In the genomic region with DNA sequence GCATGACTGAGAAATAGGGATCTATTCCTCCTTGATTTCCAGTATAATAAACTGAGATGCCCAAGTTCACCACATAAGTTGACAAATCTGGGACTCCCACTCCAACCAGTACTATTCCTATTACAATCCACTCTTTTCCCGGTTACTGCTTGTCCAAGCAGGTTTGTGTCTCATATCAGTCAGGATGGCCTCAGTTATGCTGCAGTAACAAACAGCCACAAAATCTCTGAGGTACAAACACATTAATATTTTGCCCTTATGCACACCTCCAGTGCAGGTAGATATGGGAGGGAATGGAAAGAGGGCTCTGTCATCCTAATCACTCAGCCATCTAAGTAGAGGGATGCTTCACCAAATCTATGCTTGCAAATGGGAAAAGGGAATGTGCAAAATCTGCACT, we compare ENCODE assay signal across 11 cellular contexts.
"Had no signal": no experiment of that assay in that cellular context is flagged by ENCODE, and none has a peak within 500 bp of the region (broad histone marks: within the 10 kb centered on the region; RNA-seq: fewer than 3 reads in every experiment).

No MANE protein-coding gene starts in this region.

- H3K9me3 ChIP-seq: HAP-1 had no signal

- H2AFZ ChIP-seq: GM23248, GM23338 had no signal

- DNase-seq: GM23248, GOT3, H7, H9, HCEC 1CT, HFFc6 had no signal

- ATAC-seq: GM23338, HCT116 had no signal

- FAIRE-seq: H1, H54 had no signal

- H3K36me3 ChIP-seq: HAP-1 had no signal

- H3K4me3 ChIP-seq: GM23248, GM23338, HAP-1 had no signal

- H3K4me1 ChIP-seq: HAP-1 had no signal

- H3K27ac ChIP-seq: GM23248 had no signal

- H3K4me2 ChIP-seq: GM23338 had no signal

- H3K9ac ChIP-seq: GM23248 had no signal
